1 cellular context compared by ENCODE assay signal in the genomic region with DNA sequence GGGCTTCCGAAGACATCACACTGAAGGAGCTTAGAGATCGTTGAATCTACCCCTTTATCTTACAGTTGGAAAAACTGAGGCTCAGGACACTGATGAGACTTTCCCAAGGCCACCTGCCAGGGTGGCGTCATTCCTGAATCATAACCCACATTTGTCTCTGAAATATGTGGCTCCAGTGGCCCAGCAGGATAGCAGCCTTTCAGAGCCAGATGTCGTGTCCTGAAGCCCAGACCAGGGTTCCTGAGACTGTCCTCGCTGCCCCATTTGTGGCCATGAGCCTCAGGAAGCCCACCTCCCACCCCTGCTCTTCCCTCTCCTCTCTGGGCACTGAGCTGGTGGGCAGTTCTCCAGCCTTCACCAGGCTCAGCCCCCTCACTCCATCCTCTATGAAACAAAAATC.
TF ChIP-seq lines count a peak whose summit lies in the region.

No MANE protein-coding gene starts in this region.

TF ChIP-seq in H1, 55 proteins besides CTCF, POLR2A, EP300 and RAD21:
- TF ChIP-seq TCF12 (IDR thresholded peaks at IDR 0.05; ENCODE audit: low read depth, low read length) (no peak), SIN3A (conservative IDR thresholded peaks at IDR 0.05 in 1 of 2, IDR thresholded peaks at IDR 0.05 in 1 of 2; ENCODE audit: low read depth in 1 of 2, low read length in 2 of 2) (no peak), TAF1 (IDR thresholded peaks at IDR 0.05; ENCODE audit: low read depth, low read length) (no peak), BACH1 (IDR thresholded peaks at IDR 0.05; ENCODE audit: low read length) (no peak), CBX5 (IDR thresholded peaks at IDR 0.05; ENCODE audit: low read depth, low read length) (no peak), SIRT6 (IDR thresholded peaks at IDR 0.05; ENCODE audit: low read length) (no peak), CBX8 (IDR thresholded peaks at IDR 0.05; ENCODE audit: borderline replicate concordance, low read depth, low read length) (no peak), CTBP2 (IDR thresholded peaks at IDR 0.05; ENCODE audit: borderline replicate concordance, insufficient read depth, insufficient read length, low read length) (no peak)
